ENCODE assay signal across 8 cellular contexts in genomic region chr13:49495783-49496762, GRCh38. TPM values are rescaled to one million over a fixed set of nuclear protein-coding genes. Genes with fewer than 3 reads are reported as not detected.
DNase-seq lines count a peak whose midpoint lies in the region; ATAC-seq and TF ChIP-seq lines count a peak whose summit lies in the region.

Gene PHF11, plus strand, starts transcription at chr13:49495953. Its CDS starts 49 bp downstream, at chr13:49496002.

- intact Hi-C loops in natural killer cell (cut with micrococcal nuclease): loop anchor here (1.0 to 5.0 kb wide), 3 partner anchors 51 to 586 kb away; partner anchors contain the start of gene KPNA3

- no peaks in the 10 kb centered on the region for H3K9me3 Mint-ChIP-seq in natural killer cell

- no peaks in the 10 kb centered on the region for H3K27me3 Mint-ChIP-seq in natural killer cell (ENCODE audit: low read depth in 2 of 2)

- ATAC-seq in GM19023 (IDR thresholded peaks at IDR 0.05; ENCODE audit: unreplicated experiment) (peak; percentile 87), HG03159 (IDR thresholded peaks at IDR 0.05; ENCODE audit: unreplicated experiment) (peak; percentile 89), natural killer cell (peak; percentile 82 to 93 (median 89))
- ATAC-seq in stimulated activated naive CD8-positive, alpha-beta T cell treated with anti-CD3 and anti-CD28 coated beads, Interleukin-15, Interleukin-2, amounts not matched to agents 100 U/mL and 50 U/mL, for 24 hours: peak; percentile 91

- H3K4me3 Mint-ChIP-seq in natural killer cell: peak within 1 kb of the TSS; percentile 97

- DNase-seq in AG10803 (ENCODE audit: low read depth): peak; percentile 78
- peak; percentile 86 for DNase-seq in RKO (ENCODE audit: low spot score)
- peak; percentile 84 for DNase-seq in activated T-helper 9 cell treated with anti-CD3 and anti-CD28 coated beads, Interleukin-2, amount 50 U/mL, for 16 hours (ENCODE audit: low read depth)
- DNase-seq in fibroblast of peridontal ligament (ENCODE audit: extremely low read depth): peak; percentile 66
- DNase-seq in natural killer cell: peak; percentile 83
- DNase-seq in stimulated activated naive CD8-positive, alpha-beta T cell treated with anti-CD3 and anti-CD28 coated beads, Interleukin-15, Interleukin-2, amounts not matched to agents 100 U/mL and 50 U/mL, for 24 hours: peak; percentile 88

- peak within 1 kb of the TSS; percentile 68 for H3K4me3 ChIP-seq in AG10803 (ENCODE audit: low read length)

- H3K4me1 Mint-ChIP-seq in natural killer cell: peaks cover 36 to 39% of the 10 kb centered on the region in 2 donors

- TF ChIP-seq CTCF in AG10803 (conservative IDR thresholded peaks at IDR 0.05; ENCODE audit: low read length) (no peak), natural killer cell (IDR thresholded peaks at IDR 0.05) (no peak)

- H3K36me3 Mint-ChIP-seq in natural killer cell: no peaks in the 10 kb centered on the region

- peak within 1 kb of the TSS; percentile 81 to 97 for H3K27ac Mint-ChIP-seq in natural killer cell

RNA-seq across cellular contexts. Expression of gene PHF11, which starts in this region (rescaled TPM):
- total RNA-seq in natural killer cell: 100 to 1,000 TPM in 2 of 3 donors, 10 to 100 TPM in 1; 89.0 to 113 (median 111) TPM

Comparison
In these comparisons a context has a peak if more than half of its experiments do, and no peak if none do; other contexts are left out.
1. Peak in every context shown above with its lines: DNase-seq, ATAC-seq and H3K4me3 ChIP-seq.